In the genomic region with DNA sequence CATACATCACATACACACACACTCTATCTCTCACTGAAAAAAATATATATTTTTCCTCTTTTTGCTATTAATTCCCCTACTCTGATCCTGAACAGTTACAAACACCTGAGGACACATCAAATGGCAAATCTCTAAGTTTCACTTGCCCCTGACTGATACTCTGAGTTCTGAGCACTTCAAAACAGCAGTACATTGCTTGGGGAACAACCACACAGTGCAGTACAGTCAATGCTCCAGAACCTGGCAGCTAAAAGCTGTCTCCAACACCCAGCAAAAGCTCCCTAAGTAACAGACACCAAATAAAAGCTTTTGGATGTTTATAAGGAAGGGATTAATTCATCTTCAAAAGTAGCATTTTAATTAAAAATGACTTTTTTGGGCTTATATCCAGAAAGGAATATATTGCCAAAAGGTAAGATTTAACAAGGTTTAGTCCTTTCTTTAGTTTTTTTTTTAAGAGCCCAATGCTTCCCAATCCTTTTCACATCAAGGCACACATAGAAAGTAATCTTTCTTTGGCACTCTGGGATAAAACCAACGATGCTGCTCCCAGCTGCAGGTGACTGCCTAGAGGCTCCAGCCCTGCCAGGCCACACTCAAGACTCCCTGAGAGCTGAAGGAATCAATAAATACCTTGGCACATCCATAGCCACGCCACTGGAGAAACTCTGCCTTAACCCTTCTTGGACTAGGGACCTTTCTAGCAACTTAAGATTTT, we compare ENCODE assay signal across 15 cellular contexts.
DNase-seq lines count a peak whose midpoint lies in the region; ATAC-seq, FAIRE-seq and TF ChIP-seq lines count a peak whose summit lies in the region.
"Had no signal": no experiment of that assay in that cellular context is flagged by ENCODE, and none has a peak within 500 bp of the region (broad histone marks: within the 10 kb centered on the region; RNA-seq: fewer than 3 reads in every experiment).

No MANE protein-coding gene starts in this region.

- H3K4me3 ChIP-seq in HepG2 (replicated peaks in 1 of 3; ENCODE audit: insufficient read depth in 1 of 3, low read depth in 2 of 3, low read length in 3 of 3) (no peak overlapping the region), right lobe of liver (no peak overlapping the region), heart right ventricle (no peak overlapping the region), gastrocnemius medialis (no peak overlapping the region)
- H3K4me3 ChIP-seq: tibial nerve had no signal

- TF ChIP-seq RAD21 in HepG2 (CRISPR knock-in tag; IDR thresholded peaks at IDR 0.05), result no peak

- 88% methylated on average over 2 of the region's 2 CpGs for WGBS in HepG2 (ENCODE audit: low lambda C conversion rate)
- WGBS in right lobe of liver (ENCODE audit: insufficient coverage, low coverage, low lambda C conversion rate, missing lambda C conversion rate), result 67% methylated on average over 2 of the region's 2 CpGs
- 62 to 78% methylated on average over 2 of the region's 2 CpGs for WGBS in heart right ventricle, 2 donors

- H3K4me2 ChIP-seq in HepG2 (ENCODE audit: low read depth, low read length), result no peak overlapping the region

- intact Hi-C loops in HepG2 (cut with micrococcal nuclease; ENCODE audit: unreplicated experiment) (no loop called here), right lobe of liver (cut with DNase I) (no loop called here), heart right ventricle (cut with DNase I) (loop anchor here in 1 of 10 donors (10.0 kb wide), 1 partner anchor 57 kb away; no protein-coding TSS in a partner anchor), gastrocnemius medialis (cut with DNase I; ENCODE audit: low total_unique reads) (loop anchor here (5.0 kb wide), 2 partner anchors 39 to 124 kb away; no protein-coding TSS in a partner anchor)

- TF ChIP-seq EP300 in HepG2 (IDR thresholded peaks at IDR 0.05; ENCODE audit: low read depth in 2 of 2, low read length in 2 of 2) (no peak), HepG2 (CRISPR knock-in tag; IDR thresholded peaks at IDR 0.05; ENCODE audit: borderline replicate concordance) (no peak)

- TF ChIP-seq POLR2A in HepG2 (IDR thresholded peaks at IDR 0.05; ENCODE audit: insufficient read depth in 1 of 2, low read depth in 2 of 2, low read length in 2 of 2) (no peak), right lobe of liver (IDR thresholded peaks at IDR 0.05) (no peak), gastrocnemius medialis (IDR thresholded peaks at IDR 0.05) (no peak)

- no peaks in the 10 kb centered on the region for H4K20me1 ChIP-seq in HepG2 (ENCODE audit: insufficient read depth, low read length)

- POLR2A ChIA-PET in HepG2 (lab: Yijun Ruan, JAX), result no interaction called here

- no peaks in the 10 kb centered on the region for H3K79me2 ChIP-seq in HepG2 (ENCODE audit: insufficient read depth, low read length)

- no peak overlapping the region for H2AFZ ChIP-seq in HepG2 (ENCODE audit: low read length)

- no peak overlapping the region for H3K27ac ChIP-seq in HepG2 (ENCODE audit: extremely low read length, insufficient read depth, low read length)
- no peak overlapping the region for H3K27ac ChIP-seq in right lobe of liver
- peak overlapping the region in 6 of 10 donors; percentile 16 to 61 (median 34) for H3K27ac ChIP-seq in heart right ventricle
- H3K27ac ChIP-seq in gastrocnemius medialis, result peak overlapping the region; percentile 2 to 26 (median 15)
- H3K27ac ChIP-seq: brain microvascular endothelial cell had no signal

- CTCF ChIA-PET in HepG2 (lab: Yijun Ruan, JAX; ENCODE audit: low intra/inter-chr PET ratio, low total read pairs), result no interaction called here

- H3K36me3 ChIP-seq in HepG2 (replicated peaks in 1 of 2; ENCODE audit: control insufficient read depth in 1 of 2, insufficient read depth in 2 of 2, low read length in 2 of 2) (peaks cover 1 to 4% of the 10 kb centered on the region in 2 experiments; a peak in 2 of 5 replicates), right lobe of liver (no peaks in the 10 kb centered on the region), heart right ventricle (peaks cover 0 to 22% (median 1%) of the 10 kb centered on the region in 9 donors), gastrocnemius medialis (no peaks in the 10 kb centered on the region)
- H3K36me3 ChIP-seq: brain microvascular endothelial cell had no signal

- ATAC-seq in HepG2 (no peak), right lobe of liver (no peak), heart right ventricle (peak in 6 of 8 donors; percentile 17 to 62 (median 38)), gastrocnemius medialis (no peak), HG03095 (IDR thresholded peaks at IDR 0.05; ENCODE audit: unreplicated experiment) (no peak), HG03045 (IDR thresholded peaks at IDR 0.05; ENCODE audit: unreplicated experiment) (no peak)

- no peak overlapping the region for H3K9ac ChIP-seq in HepG2 (ENCODE audit: insufficient read depth, low read depth, low read length)

- in situ Hi-C loops in HepG2 (cut with HindIII; ENCODE audit: extremely low pct_ligation_motif_present, low pct_unique_long_range_greater_than_20kb) (no loop called here), gastrocnemius medialis (cut with MboI; ENCODE audit: low sequenced_read_pairs in 4 of 4) (no loop called here)

- H3K27me3 ChIP-seq in HepG2 (ENCODE audit: control insufficient read depth in 1 of 2, insufficient read depth in 2 of 2, low read length in 2 of 2), result no peaks in the 10 kb centered on the region
- H3K27me3 ChIP-seq in right lobe of liver, result no peaks in the 10 kb centered on the region
- H3K27me3 ChIP-seq in heart right ventricle, result no peaks in the 10 kb centered on the region
- no peaks in the 10 kb centered on the region for H3K27me3 ChIP-seq in gastrocnemius medialis
- H3K27me3 ChIP-seq: brain microvascular endothelial cell, tibial nerve had no signal

- FAIRE-seq in HepG2 (lab: Jason Lieb, UNC), result no peak

- TF ChIP-seq CTCF in HepG2 (CRISPR knock-in tag; IDR thresholded peaks at IDR 0.05) (no peak), right lobe of liver (IDR thresholded peaks at IDR 0.05) (no peak), heart right ventricle (IDR thresholded peaks at IDR 0.05) (no peak), gastrocnemius medialis (IDR thresholded peaks at IDR 0.05 in 4 of 5, conservative IDR thresholded peaks at IDR 0.05 in 1 of 5) (no peak)

- DNase-seq in HepG2 (ENCODE audit: low spot score) (no peak), right lobe of liver (no peak), heart right ventricle (no peak), gastrocnemius medialis (no peak), NCI-H226 (no peak), KG1 (lab: John Stamatoyannopoulos, UW) (no peak)
- DNase-seq: activated gamma-delta T cell treated with Interleukin-2 at 50 U/mL for 16 hours; brain microvascular endothelial cell; COR-L47; effector CD8-positive, alpha-beta T cell; GDM1; midbrain had no signal

- no TSS peak for BruUV-seq in HepG2 (replicated peaks; lab: Mats Ljungman, UMichigan)

- peaks cover 52% of the 10 kb centered on the region for H3K4me1 ChIP-seq in HepG2 (ENCODE audit: insufficient read depth, low read length)
- peaks cover 0 to 20% (median 0%) of the 10 kb centered on the region in 4 donors for H3K4me1 ChIP-seq in right lobe of liver
- peaks cover 0 to 37% (median 18%) of the 10 kb centered on the region in 9 donors for H3K4me1 ChIP-seq in heart right ventricle
- peaks cover 26 to 29% of the 10 kb centered on the region in 2 donors for H3K4me1 ChIP-seq in gastrocnemius medialis

- H3K9me3 ChIP-seq in HepG2 (ENCODE audit: low read length), result no peaks in the 10 kb centered on the region
- no peaks in the 10 kb centered on the region for H3K9me3 ChIP-seq in right lobe of liver
- no peaks in the 10 kb centered on the region for H3K9me3 ChIP-seq in heart right ventricle
- H3K9me3 ChIP-seq in gastrocnemius medialis, result no peaks in the 10 kb centered on the region
- H3K9me3 ChIP-seq: tibial nerve had no signal

TF ChIP-seq in HepG2, 621 proteins besides CTCF, POLR2A, EP300 and RAD21:
- TF ChIP-seq ZNF572 (CRISPR knock-in tag; IDR thresholded peaks at IDR 0.05), result 0 out of 2 replicates have a peak, but pooled peaks have one; percentile 36
- TF ChIP-seq SMAD1 (CRISPR knock-in tag; IDR thresholded peaks at IDR 0.05; ENCODE audit: borderline replicate concordance, low read depth), result no peak
- TF ChIP-seq, protein P1, sequence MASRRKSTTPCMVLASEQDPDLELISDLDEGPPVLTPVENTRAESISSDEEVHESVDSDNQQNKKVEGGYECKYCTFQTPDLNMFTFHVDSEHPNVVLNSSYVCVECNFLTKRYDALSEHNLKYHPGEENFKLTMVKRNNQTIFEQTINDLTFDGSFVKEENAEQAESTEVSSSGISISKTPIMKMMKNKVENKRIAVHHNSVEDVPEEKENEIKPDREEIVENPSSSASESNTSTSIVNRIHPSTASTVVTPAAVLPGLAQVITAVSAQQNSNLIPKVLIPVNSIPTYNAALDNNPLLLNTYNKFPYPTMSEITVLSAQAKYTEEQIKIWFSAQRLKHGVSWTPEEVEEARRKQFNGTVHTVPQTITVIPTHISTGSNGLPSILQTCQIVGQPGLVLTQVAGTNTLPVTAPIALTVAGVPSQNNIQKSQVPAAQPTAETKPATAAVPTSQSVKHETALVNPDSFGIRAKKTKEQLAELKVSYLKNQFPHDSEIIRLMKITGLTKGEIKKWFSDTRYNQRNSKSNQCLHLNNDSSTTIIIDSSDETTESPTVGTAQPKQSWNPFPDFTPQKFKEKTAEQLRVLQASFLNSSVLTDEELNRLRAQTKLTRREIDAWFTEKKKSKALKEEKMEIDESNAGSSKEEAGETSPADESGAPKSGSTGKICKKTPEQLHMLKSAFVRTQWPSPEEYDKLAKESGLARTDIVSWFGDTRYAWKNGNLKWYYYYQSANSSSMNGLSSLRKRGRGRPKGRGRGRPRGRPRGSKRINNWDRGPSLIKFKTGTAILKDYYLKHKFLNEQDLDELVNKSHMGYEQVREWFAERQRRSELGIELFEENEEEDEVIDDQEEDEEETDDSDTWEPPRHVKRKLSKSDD (CRISPR knock-in tag; IDR thresholded peaks at IDR 0.05; ENCODE audit: low read depth), result no peak

Comparison
In these comparisons a context has a peak if more than half of its experiments do, and no peak if none do; other contexts are left out.
1. ATAC-seq: peak in heart right ventricle (6 of 8); none in HepG2 (single experiment), right lobe of liver (0 of 4), gastrocnemius medialis (0 of 2), HG03095 (single experiment) and HG03045 (single experiment).
2. H3K27ac ChIP-seq: peak in heart right ventricle (6 of 10) and gastrocnemius medialis (4 of 4); none in HepG2 (single experiment) and right lobe of liver (0 of 3).